In genomic region chr4:48830706-48831531, GRCh38 we compare ENCODE assay signal across 7 cellular contexts. TPM values are rescaled to one million over a fixed set of nuclear protein-coding genes. Genes with fewer than 3 reads are reported as not detected.
DNase-seq lines count a peak whose midpoint lies in the region; ATAC-seq and TF ChIP-seq lines count a peak whose summit lies in the region.

TSS of gene OCIAD1 (plus strand) at chr4:48831088. CDS start at chr4:48832625, 1,537 bp downstream.

- H3K27ac ChIP-seq in hepatocyte, result peak within 1 kb of the TSS; percentile 97

- 2% methylated on average over 48 of the region's 56 CpGs for WGBS in hepatocyte (ENCODE audit: low lambda C conversion rate, missing lambda C conversion rate)

- TF ChIP-seq CTCF in hepatocyte (IDR thresholded peaks at IDR 0.05; ENCODE audit: poor library complexity), result no peak

- DNase-seq in NCI-H2081 (lab: John Stamatoyannopoulos, UW) (peak; percentile 99), T1000 (lab: John Stamatoyannopoulos, UW) (peak; percentile 98), astrocyte of the hippocampus (ENCODE audit: low read depth, low spot score) (peak; percentile 100), hepatocyte (ENCODE audit: low spot score) (peak; percentile 100), renal cortical epithelial cell (ENCODE audit: low read depth) (peak; percentile 99)

- peak within 1 kb of the TSS; percentile 84 for H2AFZ ChIP-seq in hepatocyte

- no peaks in the 10 kb centered on the region for H3K27me3 ChIP-seq in hepatocyte

- H3K79me2 ChIP-seq in hepatocyte, result peaks cover 48% of the 10 kb centered on the region

- H3K4me3 ChIP-seq in hepatocyte, result peak within 1 kb of the TSS; percentile 73

- no peaks in the 10 kb centered on the region for H3K9me3 ChIP-seq in hepatocyte (ENCODE audit: low read depth)

- peaks cover 13% of the 10 kb centered on the region for H3K4me1 ChIP-seq in hepatocyte (ENCODE audit: insufficient read depth)

- peak within 1 kb of the TSS; percentile 78 for H3K4me2 ChIP-seq in hepatocyte

- H4K20me1 ChIP-seq in hepatocyte (ENCODE audit: insufficient read depth, poor library complexity, severe bottlenecking), result peaks cover 7% of the 10 kb centered on the region

- H3K36me3 ChIP-seq in hepatocyte (replicated peaks; ENCODE audit: insufficient read depth, low read depth), result no peaks in the 10 kb centered on the region

- H3K9me2 ChIP-seq in hepatocyte (replicated peaks; ENCODE audit: insufficient read depth), result no peaks in the 10 kb centered on the region

- peak; percentile 96 for ATAC-seq in GM18508 (IDR thresholded peaks at IDR 0.05; ENCODE audit: insufficient read depth, unreplicated experiment)
- ATAC-seq in HG03025 (IDR thresholded peaks at IDR 0.05; ENCODE audit: low FRiP score, unreplicated experiment), result peak; percentile 98

RNA-seq across cellular contexts. Expression of gene OCIAD1, which starts in this region (rescaled TPM):
- total RNA-seq in hepatocyte (193 and 233 TPM in 2 replicates), renal cortical epithelial cell (131 and 173 TPM in 2 replicates)
- polyA plus RNA-seq in hepatocyte, result 201 and 207 TPM in 2 replicates

Comparison
In these comparisons a context has a peak if more than half of its experiments do, and no peak if none do; other contexts are left out.
1. Peak in every context shown above with its lines: DNase-seq, ATAC-seq, H3K4me3 ChIP-seq and H3K27ac ChIP-seq.